8 cellular contexts compared by ENCODE assay signal in the genomic region with DNA sequence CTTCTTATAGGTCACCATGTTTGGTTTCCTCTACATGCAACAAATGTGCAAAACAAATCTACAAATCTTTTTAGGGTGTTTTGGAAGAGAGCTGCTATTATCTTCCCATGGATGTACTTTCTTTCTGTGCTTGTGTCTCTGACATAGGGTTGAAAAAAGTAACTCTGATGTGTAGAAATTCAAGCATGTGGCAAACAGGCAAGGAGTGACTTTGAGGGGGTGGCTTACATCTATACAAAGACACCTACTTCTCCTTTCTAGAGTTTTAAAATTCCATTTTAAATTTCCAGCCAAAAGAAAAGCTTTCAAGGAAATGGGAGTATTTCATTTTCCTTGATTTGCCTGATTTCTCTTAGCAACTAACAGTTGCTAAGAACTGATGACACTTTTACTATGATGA.
"Had no signal": no experiment of that assay in that cellular context is flagged by ENCODE, and none has a peak within 500 bp of the region (broad histone marks: within the 10 kb centered on the region; RNA-seq: fewer than 3 reads in every experiment).

No MANE protein-coding gene starts in this region.

- H3K27ac ChIP-seq: GM23248 had no signal

- H3K4me1 ChIP-seq: HAP-1 had no signal

- H3K4me3 ChIP-seq: GM23248, GM23338, HAP-1 had no signal

- H3K9me3 ChIP-seq: HAP-1 had no signal

- H3K36me3 ChIP-seq: HAP-1 had no signal

- DNase-seq: GM23248, GOT3, H7, H9, HCEC 1CT, HFFc6 had no signal
